In the genomic region with DNA sequence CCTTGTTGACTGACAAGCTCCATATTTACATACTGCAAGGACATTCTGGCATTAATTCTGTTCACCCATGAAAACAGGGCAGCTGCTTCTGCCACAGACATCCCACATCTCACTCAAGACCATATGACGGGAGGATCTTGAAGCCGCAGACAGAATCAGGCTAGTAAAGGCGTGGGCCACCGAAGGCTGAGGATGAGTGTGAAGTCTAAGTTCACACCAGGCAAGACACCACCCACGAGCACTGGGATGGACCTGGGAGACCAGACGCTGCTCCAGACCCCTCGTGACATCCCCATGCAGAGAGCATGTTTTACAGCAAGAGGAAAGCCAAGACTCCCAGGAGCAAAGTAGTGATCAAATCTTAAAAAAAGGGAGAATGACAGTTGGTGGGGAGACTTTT, we compare ENCODE assay signal across 16 cellular contexts. TPM values are rescaled to one million over a fixed set of nuclear protein-coding genes. Genes with fewer than 3 reads are reported as not detected.
DNase-seq lines count a peak whose midpoint lies in the region; ATAC-seq and TF ChIP-seq lines count a peak whose summit lies in the region.
"Had no signal": no experiment of that assay in that cellular context is flagged by ENCODE, and none has a peak within 500 bp of the region (broad histone marks: within the 10 kb centered on the region; RNA-seq: fewer than 3 reads in every experiment).

No MANE protein-coding gene starts in this region.

- H3K27ac ChIP-seq in AG04450 (ENCODE audit: low read depth, low read length) (no peak overlapping the region), PC-9 (peak overlapping the region; percentile 88), epithelial cell of prostate (peak overlapping the region; percentile 93), esophagus muscularis mucosa (replicated peaks in 1 of 4) (no peak overlapping the region)

- peaks cover 20% of the 10 kb centered on the region for H4K20me1 ChIP-seq in PC-9 (ENCODE audit: insufficient read depth)

- H3K4me1 ChIP-seq in PC-9 (replicated peaks; ENCODE audit: insufficient read depth) (peaks cover 74% of the 10 kb centered on the region), esophagus muscularis mucosa (peaks cover 49 to 80% (median 72%) of the 10 kb centered on the region in 4 donors)

- peak overlapping the region; percentile 61 for H3K4me3 Mint-ChIP-seq in neural crest cell

- no peak for TF ChIP-seq EP300 in esophagus muscularis mucosa (IDR thresholded peaks at IDR 0.05)

- no peaks in the 10 kb centered on the region for H3K9me3 Mint-ChIP-seq in neural crest cell
- H3K9me3 Mint-ChIP-seq: activated naive CD4-positive, alpha-beta T cell treated with anti-CD3 and anti-CD28 coated beads, Interleukin-2, amount 50 U/mL, for 72 hours had no signal

- peak overlapping the region; percentile 99 for H3K4me3 ChIP-seq in AG04450 (ENCODE audit: low read depth, low read length)
- H3K4me3 ChIP-seq in PC-9: peak overlapping the region; percentile 52
- peak overlapping the region in 1 of 4 donors; percentile 92 for H3K4me3 ChIP-seq in esophagus muscularis mucosa

- H3K4me1 Mint-ChIP-seq in neural crest cell: peaks cover 15% of the 10 kb centered on the region

- no TSS peak for BruUV-seq in PC-9 (replicated peaks; lab: Mats Ljungman, UMichigan)

- CTCF ChIA-PET in AG04450 (lab: Charles Lee) (interaction anchor here (0.8 to 4.5 kb wide), 5 partner anchors 9 to 151 kb away, joined by 3 to 19 read pairs (median 5); no protein-coding TSS in a partner anchor), PC-9 (lab: Charles Lee) (no interaction called here)

- no peak for ATAC-seq in GM19035 (IDR thresholded peaks at IDR 0.05; ENCODE audit: unreplicated experiment)
- ATAC-seq: left lobe of liver had no signal

- DNase-seq in AG04450 (ENCODE audit: low read depth, low spot score) (no peak), PC-9 (no peak), epithelial cell of prostate (ENCODE audit: low read depth, low spot score) (no peak), neural crest cell (ENCODE audit: low read depth, low spot score) (no peak), esophagus muscularis mucosa (ENCODE audit: extremely low spot score) (no peak), NCI-H69 (lab: John Stamatoyannopoulos, UW) (no peak), Ammon's horn (ENCODE audit: low spot score) (no peak)
- DNase-seq: C1 segment of cervical spinal cord; GOT3; NCI-H2081; NCI-H774; SIG-M5; stimulated activated CD4-positive, alpha-beta T cell treated with anti-CD3 and anti-CD28 coated beads, Interleukin-1b, Interleukin-23, amount 100 ng/mL, for 48 hours had no signal

- no peaks in the 10 kb centered on the region for H3K9me2 ChIP-seq in PC-9 (ENCODE audit: insufficient read depth)

- H3K9me3 ChIP-seq in AG04450 (ENCODE audit: control insufficient read depth, insufficient read depth, low read length): peaks cover 7% of the 10 kb centered on the region
- H3K9me3 ChIP-seq in PC-9 (ENCODE audit: insufficient read depth, low read depth): no peaks in the 10 kb centered on the region
- H3K9me3 ChIP-seq in esophagus muscularis mucosa: no peaks in the 10 kb centered on the region

- TF ChIP-seq POLR2A in esophagus muscularis mucosa (IDR thresholded peaks at IDR 0.05; ENCODE audit: low read depth): no peak

- TF ChIP-seq CTCF in AG04450 (IDR thresholded peaks at IDR 0.05; ENCODE audit: low read depth, low read length) (no peak), PC-9 (conservative IDR thresholded peaks at IDR 0.05) (no peak), neural crest cell (conservative IDR thresholded peaks at IDR 0.05) (no peak), esophagus muscularis mucosa (IDR thresholded peaks at IDR 0.05) (no peak)

- H2AFZ ChIP-seq in PC-9: no peak overlapping the region

- POLR2A ChIA-PET in AG04450 (lab: Yijun Ruan, JAX) (interaction anchor here (0.9 to 1.2 kb wide), 2 partner anchors 39 to 42 kb away, joined by 3 to 11 read pairs; no protein-coding TSS in a partner anchor), PC-9 (lab: Charles Lee; ENCODE audit: unreplicated experiment) (interaction anchor here (0.6 to 1.4 kb wide), 2 partner anchors 9 to 11 kb away, joined by 4 to 30 read pairs; no protein-coding TSS in a partner anchor)

- peaks cover 28% of the 10 kb centered on the region for H3K27me3 Mint-ChIP-seq in neural crest cell (ENCODE audit: low read depth)

- H3K79me2 ChIP-seq in PC-9 (ENCODE audit: low read depth): peaks cover 88% of the 10 kb centered on the region

- H3K27me3 ChIP-seq in AG04450 (ENCODE audit: control insufficient read depth, insufficient read depth, low read length): no peaks in the 10 kb centered on the region
- no peaks in the 10 kb centered on the region for H3K27me3 ChIP-seq in PC-9 (ENCODE audit: insufficient read depth, low read depth)
- H3K27me3 ChIP-seq in esophagus muscularis mucosa: peaks cover 0 to 14% (median 0%) of the 10 kb centered on the region in 4 donors

- peak overlapping the region; percentile 100 for H3K4me2 ChIP-seq in PC-9

- peaks cover 62% of the 10 kb centered on the region for H3F3A ChIP-seq in PC-9 (ENCODE audit: insufficient read depth, low read depth)

- WGBS in esophagus muscularis mucosa: 95% methylated on average over 7 of the region's 7 CpGs

- H3K36me3 Mint-ChIP-seq in neural crest cell (ENCODE audit: low read depth): no peaks in the 10 kb centered on the region
- H3K36me3 Mint-ChIP-seq: activated naive CD4-positive, alpha-beta T cell treated with anti-CD3 and anti-CD28 coated beads, Interleukin-2, amount 50 U/mL, for 72 hours had no signal

- H3K36me3 ChIP-seq in PC-9 (ENCODE audit: low read depth) (peaks cover 36% of the 10 kb centered on the region), esophagus muscularis mucosa (peaks cover 0 to 40% (median 0%) of the 10 kb centered on the region in 4 donors)

- H3K27ac Mint-ChIP-seq in neural crest cell (ENCODE audit: unreplicated experiment): no peak overlapping the region

- intact Hi-C loops in PC-9 (cut with micrococcal nuclease; ENCODE audit: unreplicated experiment): loop anchor here (1.0 to 2.0 kb wide), 3 partner anchors 9 to 125 kb away; no protein-coding TSS in a partner anchor
- intact Hi-C loops in esophagus muscularis mucosa (cut with DNase I): loop anchor here (10.0 kb wide), 1 partner anchor 629 kb away; no protein-coding TSS in a partner anchor

RNA-seq across cellular contexts. Expression of a gene that starts 3.2 kb away (rescaled TPM):
- 497 and 555 TPM in 2 replicates for polyA plus RNA-seq in AG04450 (2011; rRNA removed)
- 400 and 514 TPM in 2 replicates for polyA minus RNA-seq in AG04450 (2011; rRNA and poly(A)+ RNA removed)
- total RNA-seq in PC-9 (2021) (109 and 117 TPM in 2 replicates), neural crest cell (3.8 and 4.8 TPM in 2 replicates), esophagus muscularis mucosa (100 to 1,000 TPM in 1 of 4 donors, 10 to 100 TPM in 3; 81.8 to 114 (median 87.9) TPM)

RNA-seq across cellular contexts. Expression of a gene that starts 58.4 kb away (rescaled TPM):
- polyA plus RNA-seq in AG04450 (2011; rRNA removed): 13.7 and 20.3 TPM in 2 replicates
- polyA minus RNA-seq in AG04450 (2011; rRNA and poly(A)+ RNA removed): 9.9 and 11.5 TPM in 2 replicates
- total RNA-seq in PC-9 (2021) (16.2 and 19.8 TPM in 2 replicates), neural crest cell (19.9 and 20.0 TPM in 2 replicates), esophagus muscularis mucosa (10 to 100 TPM; 16.4 to 19.5 (median 17.7) TPM)

Comparison
In these comparisons a context has a peak if more than half of its experiments do, and no peak if none do; other contexts are left out.
1. H3K27ac ChIP-seq: peak in PC-9 (single experiment) and epithelial cell of prostate (single experiment); none in AG04450 (single experiment) and esophagus muscularis mucosa (0 of 4).
2. RNA of a gene that starts 3.2 kb away (total RNA-seq): 109 to 117 TPM in PC-9 and 81.8 to 114 TPM in esophagus muscularis mucosa; 3.8 to 4.8 TPM in neural crest cell; every median in the first group is over 10 times any median in the second.